ENCODE assay signal across 29 cellular contexts in the genomic region with DNA sequence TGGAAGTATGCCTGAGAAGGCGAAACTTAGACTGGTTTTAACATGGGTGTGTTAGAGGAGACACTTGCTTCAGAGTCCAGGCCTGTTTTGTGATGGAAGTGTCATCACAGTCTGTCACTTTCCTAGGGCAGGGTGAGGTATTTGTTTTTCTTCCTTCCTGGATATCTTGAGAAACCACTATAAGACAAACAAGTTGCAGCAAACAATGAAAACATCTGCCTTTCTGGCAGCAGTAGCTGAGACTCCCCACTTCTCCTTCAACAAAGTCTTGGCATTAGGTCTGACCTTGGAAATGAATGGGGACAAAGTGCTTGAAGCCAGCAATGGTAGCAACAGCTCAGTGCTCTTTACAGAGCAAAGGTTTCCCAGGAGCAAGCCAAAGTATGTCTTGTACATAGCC.
DNase-seq lines count a peak whose midpoint lies in the region; ATAC-seq, FAIRE-seq and TF ChIP-seq lines count a peak whose summit lies in the region.
"Had no signal": no experiment of that assay in that cellular context is flagged by ENCODE, and none has a peak within 500 bp of the region (broad histone marks: within the 10 kb centered on the region; RNA-seq: fewer than 3 reads in every experiment).

No MANE protein-coding gene starts in this region.

- DNase-seq in AG10803 (ENCODE audit: low read depth) (peak; percentile 10), GM18507 (ENCODE audit: extremely low spot score, insufficient read length, low read depth) (no peak), endothelial cell (ENCODE audit: low spot score) (no peak), NCI-H1105 treated with DMSO at 0.1 percent for 48 hours (lab: John Stamatoyannopoulos, UW) (no peak)
- no peak for DNase-seq in activated naive CD4-positive, alpha-beta T cell (lab: John Stamatoyannopoulos, UW)
- no peak for DNase-seq in stimulated activated CD4-positive, alpha-beta T cell treated with anti-CD3 and anti-CD28 coated beads, Interleukin-4, amount 100 ng/mL, for 24 hours
- DNase-seq: activated CD4-positive, alpha-beta T cell treated with anti-CD3 and anti-CD28 coated beads for 4 hours; amygdala; DMS 273 treated with DMSO at 0.1 percent for 48 hours; immature natural killer cell; KG1; naive thymus-derived CD8-positive, alpha-beta T cell; NCI-H1417 treated with DMSO at 0.1 percent for 48 hours; NCI-H2107; NCI-H446 treated with DMSO at 0.1 percent for 48 hours; SIG-M5; testis had no signal

- peak overlapping the region; percentile 79 for H3K27ac Mint-ChIP-seq in endothelial cell (ENCODE audit: unreplicated experiment)
- peak overlapping the region in 2 of 3 experiments; percentile 15 to 33 for H3K27ac Mint-ChIP-seq in nephron
- H3K27ac Mint-ChIP-seq: activated naive CD4-positive, alpha-beta T cell treated with anti-CD3 and anti-CD28 coated beads, Interleukin-2, amount 50 U/mL, for 72 hours; B cell; immature natural killer cell; mesothelial cell of epicardium; stimulated activated effector memory CD8-positive, alpha-beta T cell treated with anti-CD3 and anti-CD28 coated beads, Interleukin-12 subunit alpha, Interleukin-12 subunit beta, amount 100 ng/mL, for 72 hours had no signal

- no peak for TF ChIP-seq CTCF in AG10803 (conservative IDR thresholded peaks at IDR 0.05; ENCODE audit: low read length)
- TF ChIP-seq CTCF in endothelial cell (IDR thresholded peaks at IDR 0.05; ENCODE audit: unreplicated experiment), result no peak
- TF ChIP-seq CTCF in nephron (IDR thresholded peaks at IDR 0.05; ENCODE audit: unreplicated experiment in 3 of 3), result no peak

- no peak overlapping the region for H3K4me3 ChIP-seq in AG10803 (ENCODE audit: low read length)
- H3K4me3 ChIP-seq: breast epithelium, HAP-1, testis, vagina had no signal

- H3K9me3 Mint-ChIP-seq in endothelial cell (ENCODE audit: unreplicated experiment) (no peaks in the 10 kb centered on the region), nephron (peaks cover 3% of the 10 kb centered on the region)
- H3K9me3 Mint-ChIP-seq: immature natural killer cell had no signal

- FAIRE-seq in GM18507 (lab: Jason Lieb, UNC), result peak; percentile 33
- FAIRE-seq: endothelial cell of umbilical vein, RCC 7860 had no signal

- H3K36me3 Mint-ChIP-seq in endothelial cell (ENCODE audit: low read depth, unreplicated experiment) (peaks cover 1% of the 10 kb centered on the region), nephron (ENCODE audit: low read depth) (peaks cover 6% of the 10 kb centered on the region)
- H3K36me3 Mint-ChIP-seq: immature natural killer cell; stimulated activated effector memory CD8-positive, alpha-beta T cell treated with anti-CD3 and anti-CD28 coated beads, Interleukin-12 subunit alpha, Interleukin-12 subunit beta, amount 100 ng/mL, for 72 hours had no signal

- H3K27me3 Mint-ChIP-seq in endothelial cell (ENCODE audit: unreplicated experiment) (peaks cover 3% of the 10 kb centered on the region), nephron (ENCODE audit: low read depth) (peaks cover 8% of the 10 kb centered on the region)
- H3K27me3 Mint-ChIP-seq: B cell; naive thymus-derived CD8-positive, alpha-beta T cell had no signal

- ATAC-seq in HG03520 (IDR thresholded peaks at IDR 0.05; ENCODE audit: unreplicated experiment), result no peak
- ATAC-seq: activated naive CD4-positive, alpha-beta T cell treated with anti-CD3 and anti-CD28 coated beads, Interleukin-2, amount 50 U/mL, for 72 hours; left lobe of liver; naive thymus-derived CD8-positive, alpha-beta T cell; stimulated activated effector memory CD8-positive, alpha-beta T cell treated with anti-CD3 and anti-CD28 coated beads, Interleukin-12 subunit alpha, Interleukin-12 subunit beta, amount 100 ng/mL, for 72 hours had no signal

- H3K4me3 Mint-ChIP-seq in endothelial cell (ENCODE audit: unreplicated experiment), result no peak overlapping the region
- H3K4me3 Mint-ChIP-seq in nephron, result no peak overlapping the region
- H3K4me3 Mint-ChIP-seq: B cell; immature natural killer cell; mesothelial cell of epicardium; naive thymus-derived CD8-positive, alpha-beta T cell; stimulated activated effector memory CD8-positive, alpha-beta T cell treated with anti-CD3 and anti-CD28 coated beads, Interleukin-12 subunit alpha, Interleukin-12 subunit beta, amount 100 ng/mL, for 72 hours had no signal

- H3K4me1 Mint-ChIP-seq in endothelial cell (ENCODE audit: unreplicated experiment) (peaks cover 56% of the 10 kb centered on the region), nephron (peaks cover 25% of the 10 kb centered on the region)
- H3K4me1 Mint-ChIP-seq: stimulated activated effector memory CD8-positive, alpha-beta T cell treated with anti-CD3 and anti-CD28 coated beads, Interleukin-12 subunit alpha, Interleukin-12 subunit beta, amount 100 ng/mL, for 72 hours had no signal
